In genomic region chr6:158480989-158481388, GRCh38 we compare ENCODE assay signal across 22 cellular contexts.
DNase-seq lines count a peak whose midpoint lies in the region; ATAC-seq, FAIRE-seq and TF ChIP-seq lines count a peak whose summit lies in the region.
"Had no signal": no experiment of that assay in that cellular context is flagged by ENCODE, and none has a peak within 500 bp of the region (broad histone marks: within the 10 kb centered on the region; RNA-seq: fewer than 3 reads in every experiment).

No MANE protein-coding gene starts in this region.

- CTCF ChIA-PET in AG04450 (lab: Charles Lee) = interaction anchor here (1.9 to 2.3 kb wide), 2 partner anchors 260 to 267 kb away, joined by 4 to 6 read pairs; no protein-coding TSS in a partner anchor
- CTCF ChIA-PET in HCT116 (lab: Charles Lee) = no interaction called here

- no peaks in the 10 kb centered on the region for H4K20me1 ChIP-seq in HCT116 (ENCODE audit: insufficient read depth)

- peaks cover 15% of the 10 kb centered on the region for H3K4me1 Mint-ChIP-seq in T-helper 17 cell
- H3K4me1 Mint-ChIP-seq in nephron progenitor cell = peaks cover 18% of the 10 kb centered on the region
- H3K4me1 Mint-ChIP-seq: CD14-positive monocyte had no signal

- H3K4me2 ChIP-seq in HCT116 (ENCODE audit: low read length) = peak overlapping the region; percentile 64; the same call in 1 of the 2 replicates

- TF ChIP-seq CTCF in AG04450 (IDR thresholded peaks at IDR 0.05; ENCODE audit: low read depth, low read length) (no peak), HCT116 (IDR thresholded peaks at IDR 0.05 in 2 of 3, conservative IDR thresholded peaks at IDR 0.05 in 1 of 3; ENCODE audit: borderline replicate concordance in 1 of 3, insufficient read depth in 1 of 3, low read depth in 2 of 3, low read length in 2 of 3) (no peak), nephron progenitor cell (IDR thresholded peaks at IDR 0.05) (no peak), foreskin keratinocyte (conservative IDR thresholded peaks at IDR 0.05) (no peak)

- peak overlapping the region; percentile 41 for H3K4me3 Mint-ChIP-seq in T-helper 17 cell
- no peak overlapping the region for H3K4me3 Mint-ChIP-seq in nephron progenitor cell
- H3K4me3 Mint-ChIP-seq: CD14-positive monocyte had no signal

- no peaks in the 10 kb centered on the region for H3K79me2 ChIP-seq in HCT116 (ENCODE audit: insufficient read depth, low read length)

- no peak for DNase-seq in AG04450 (ENCODE audit: low read depth, low spot score)
- no peak for DNase-seq in HCT116 (ENCODE audit: low read depth, low spot score)
- DNase-seq in T-helper 17 cell = no peak
- DNase-seq in nephron progenitor cell = no peak
- DNase-seq in GM12892 (ENCODE audit: insufficient read length) = no peak
- DNase-seq in foreskin keratinocyte = no peak
- no peak for DNase-seq in T-helper 1 cell
- DNase-seq in foreskin melanocyte = no peak
- DNase-seq: ACHN, AML-193, GDM1, MM.1S, NCI-H1048, NCI-H1436 treated with DMSO at 0.1 percent for 48 hours, NCI-H1930, NCI-H510A, NCI-H748 treated with DMSO at 0.1 percent for 48 hours, Peyer's patch had no signal

- no peaks in the 10 kb centered on the region for H3K9me2 ChIP-seq in HCT116 (ENCODE audit: insufficient read depth)

- intact Hi-C loops in HCT116 (cut with micrococcal nuclease) = no loop called here

- no peak for TF ChIP-seq RAD21 in HCT116 (IDR thresholded peaks at IDR 0.05; ENCODE audit: low read depth)

- no TSS peak for BruUV-seq in HCT116 (replicated peaks; lab: Mats Ljungman, UMichigan)

- no peak for TF ChIP-seq POLR2A in HCT116 (IDR thresholded peaks at IDR 0.05; ENCODE audit: borderline replicate concordance, extremely low read depth, insufficient read depth, insufficient read length)
- TF ChIP-seq POLR2A in GM12892 (IDR thresholded peaks at IDR 0.05; ENCODE audit: low read depth, low read length) = no peak

- no peak for FAIRE-seq in GM12892 (lab: Jason Lieb, UNC)
- FAIRE-seq: H54, K562 had no signal

- H3K9me3 ChIP-seq in AG04450 (ENCODE audit: control insufficient read depth, insufficient read depth, low read length) (no peaks in the 10 kb centered on the region; the same call in 1 of the 2 replicates), HCT116 (ENCODE audit: control insufficient read depth in 1 of 2, insufficient read depth in 1 of 2, low read depth in 1 of 2, low read length in 2 of 2) (no peaks in the 10 kb centered on the region), T-helper 17 cell (ENCODE audit: control insufficient read depth, low read length, poor library complexity, severe bottlenecking) (no peaks in the 10 kb centered on the region)
- H3K9me3 ChIP-seq: Peyer's patch had no signal

- peak overlapping the region; percentile 69 for H3K27ac ChIP-seq in AG04450 (ENCODE audit: low read depth, low read length)
- H3K27ac ChIP-seq in HCT116 (ENCODE audit: low read depth, low read length) = no peak overlapping the region
- H3K27ac ChIP-seq in foreskin keratinocyte = no peak overlapping the region
- H3K27ac ChIP-seq: Peyer's patch had no signal

- RAD21 ChIA-PET in HCT116 (lab: Charles Lee; ENCODE audit: low non-redundant PET in 1 of 2, low total read pairs in 2 of 2, uncharacterized antibody in 2 of 2, unreplicated experiment in 2 of 2) = no interaction called here

- no peak overlapping the region for H3K9ac ChIP-seq in HCT116 (ENCODE audit: low read length)

- no peak overlapping the region for H3K27ac Mint-ChIP-seq in T-helper 17 cell
- H3K27ac Mint-ChIP-seq in nephron progenitor cell = peak overlapping the region; percentile 43
- H3K27ac Mint-ChIP-seq: CD14-positive monocyte had no signal

- H3K27me3 ChIP-seq in AG04450 (ENCODE audit: control insufficient read depth, insufficient read depth, low read length) (no peaks in the 10 kb centered on the region), HCT116 (ENCODE audit: insufficient read depth, low read length) (no peaks in the 10 kb centered on the region), foreskin keratinocyte (no peaks in the 10 kb centered on the region)
- H3K27me3 ChIP-seq: Peyer's patch had no signal

- no peak overlapping the region for H3K4me3 ChIP-seq in AG04450 (ENCODE audit: low read depth, low read length)
- no peak overlapping the region for H3K4me3 ChIP-seq in HCT116 (replicated peaks in 1 of 2; ENCODE audit: low read depth in 1 of 2, low read length in 2 of 2)
- H3K4me3 ChIP-seq: K562, Peyer's patch had no signal

- POLR2A ChIA-PET in AG04450 (lab: Yijun Ruan, JAX) (no interaction called here), HCT116 (lab: Charles Lee) (no interaction called here)

- H3K27me3 Mint-ChIP-seq in T-helper 17 cell = no peaks in the 10 kb centered on the region
- H3K27me3 Mint-ChIP-seq in nephron progenitor cell (ENCODE audit: low read depth, poor library complexity) = no peaks in the 10 kb centered on the region

- peaks cover 0 to 5% of the 10 kb centered on the region in 2 experiments; a peak in 1 of 4 replicates for H3K36me3 ChIP-seq in HCT116 (ENCODE audit: control insufficient read depth in 1 of 2, insufficient read depth in 2 of 2, low read length in 2 of 2)

- no peaks in the 10 kb centered on the region for H3K9me3 Mint-ChIP-seq in nephron progenitor cell

- H3K4me1 ChIP-seq in HCT116 (ENCODE audit: control insufficient read depth in 1 of 2, insufficient read depth in 2 of 2, low read length in 2 of 2) = peaks cover 5 to 19% of the 10 kb centered on the region in 2 experiments; a peak in 3 of 4 replicates
- H3K4me1 ChIP-seq in foreskin keratinocyte = peaks cover 8% of the 10 kb centered on the region
- H3K4me1 ChIP-seq: Peyer's patch had no signal

- ATAC-seq in HCT116 (no peak), T-helper 17 cell (no peak), foreskin keratinocyte (no peak)
- ATAC-seq: K562, Right ventricle myocardium inferior had no signal

- H3K36me3 Mint-ChIP-seq in T-helper 17 cell (ENCODE audit: low read depth) (peaks cover 28% of the 10 kb centered on the region), nephron progenitor cell (ENCODE audit: low read depth) (peaks cover 66% of the 10 kb centered on the region)

- H2AFZ ChIP-seq in HCT116 (ENCODE audit: low read depth, low read length, poor library complexity, severe bottlenecking) = no peak overlapping the region

TF ChIP-seq in HCT116, 20 proteins besides CTCF, POLR2A, EP300 and RAD21:
- TF ChIP-seq REST (IDR thresholded peaks at IDR 0.05; ENCODE audit: low read depth) (no peak), FOSL1 (IDR thresholded peaks at IDR 0.05; ENCODE audit: low read depth) (no peak), ELF1 (IDR thresholded peaks at IDR 0.05; ENCODE audit: borderline replicate concordance, low read depth) (no peak), SP1 (IDR thresholded peaks at IDR 0.05; ENCODE audit: low read depth) (no peak), CBX3 (IDR thresholded peaks at IDR 0.05; ENCODE audit: low read depth) (no peak), SIN3A (IDR thresholded peaks at IDR 0.05; ENCODE audit: low read depth) (no peak), EZH2 (IDR thresholded peaks at IDR 0.05) (no peak), ATF3 (IDR thresholded peaks at IDR 0.05) (no peak), TCF7L2 (IDR thresholded peaks at IDR 0.05; ENCODE audit: borderline replicate concordance, extremely low read depth, insufficient read depth, insufficient read length) (no peak), POLR2AphosphoS5 (IDR thresholded peaks at IDR 0.05; ENCODE audit: low read depth, low read length) (no peak), MAX (IDR thresholded peaks at IDR 0.05) (no peak), CEBPB (IDR thresholded peaks at IDR 0.05; ENCODE audit: low read depth) (no peak), ZFX (IDR thresholded peaks at IDR 0.05) (no peak), EGR1 (IDR thresholded peaks at IDR 0.05; ENCODE audit: low read depth) (no peak)
TF ChIP-seq in HCT116: peak in this region for 0.
